5 cellular contexts compared by ENCODE assay signal in the genomic region with DNA sequence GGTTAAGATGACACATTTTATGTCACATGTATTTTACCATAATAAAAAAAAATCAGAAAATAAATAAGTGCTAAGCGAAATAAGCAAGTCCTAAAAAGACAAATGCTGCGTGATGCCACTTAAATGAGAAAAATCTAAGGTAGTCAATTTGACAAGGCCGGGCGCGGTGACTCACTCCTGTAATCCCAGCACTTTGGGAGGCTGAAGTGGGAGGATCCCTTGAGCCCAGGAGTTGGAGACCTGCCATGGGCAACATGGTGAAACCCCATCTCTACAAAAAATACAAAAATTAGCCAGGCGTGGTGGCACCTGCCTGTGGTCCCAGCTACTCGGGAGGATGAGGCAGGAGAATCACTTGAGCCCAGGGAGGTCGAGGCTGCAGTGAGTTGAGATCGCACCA. TPM values are rescaled to one million over a fixed set of nuclear protein-coding genes. Genes with fewer than 3 reads are reported as not detected.
A peak's percentile ranks its signal among the peaks of the same experiment; 100 is the strongest.
DNase-seq lines count a peak whose midpoint lies in the region; ATAC-seq, FAIRE-seq and TF ChIP-seq lines count a peak whose summit lies in the region.
"Not testable (repeated sequence)": the region's sequence is repeated elsewhere in the genome, so short reads cannot be mapped to it uniquely, and the experiment has no call there.

No MANE protein-coding gene starts in this region.

- H3K79me2 ChIP-seq in K562 (ENCODE audit: control insufficient read depth, insufficient read depth, low read length), result not testable (repeated sequence)

- H3K36me3 ChIP-seq in HEK293 (ENCODE audit: control insufficient read depth in 2 of 2, insufficient read depth in 1 of 2, low read length in 2 of 2); SJCRH30; K562 (ENCODE audit: control insufficient read depth, insufficient read depth, low read length); spleen: not testable (repeated sequence)

- TF ChIP-seq EP300 in K562 (IDR thresholded peaks at IDR 0.05; ENCODE audit: low read length), result not testable (repeated sequence)

- POLR2A ChIA-PET in HEK293 (lab: Yijun Ruan, JAX); K562 (lab: Yijun Ruan, JAX): not testable (repeated sequence)

- not testable (repeated sequence) for H3K4me2 ChIP-seq in K562 (ENCODE audit: insufficient read depth, low read length)

- H3K4me3 ChIP-seq in HEK293 (ENCODE audit: low read depth, low read length); SJCRH30; K562; spleen: not testable (repeated sequence)

- TF ChIP-seq CTCF in HEK293 (tag by site-specific recombination; IDR thresholded peaks at IDR 0.05); K562 (IDR thresholded peaks at IDR 0.05 in 2 of 3, conservative IDR thresholded peaks at IDR 0.05 in 1 of 3; ENCODE audit: insufficient read depth in 2 of 3, low read depth in 1 of 3, low read length in 3 of 3); chondrocyte (IDR thresholded peaks at IDR 0.05); spleen (IDR thresholded peaks at IDR 0.05 in 8 of 11, conservative IDR thresholded peaks at IDR 0.05 in 3 of 11): not testable (repeated sequence)

- intact Hi-C loops in K562 (cut with micrococcal nuclease); spleen (cut with DNase I; ENCODE audit: low total_unique reads): not testable (repeated sequence)

- not testable (repeated sequence) for H3K9me3 ChIP-seq in HEK293 (ENCODE audit: control insufficient read depth, insufficient read depth, low read depth, low read length); K562 (replicated peaks; ENCODE audit: control insufficient read depth, insufficient read depth, low read depth, low read length)
- H3K9me3 ChIP-seq in SJCRH30 (replicated peaks) (peaks cover 10% of the 10 kb centered on the region; the same call in 1 of the 2 replicates), spleen (peaks cover 0 to 10% (median 3%) of the 10 kb centered on the region in 8 donors)

- H3K9me1 ChIP-seq in K562 (ENCODE audit: control insufficient read depth, insufficient read depth, low read length), result not testable (repeated sequence)

- not testable (repeated sequence) for H3K9ac ChIP-seq in K562 (ENCODE audit: insufficient read depth in 1 of 2, low read depth in 2 of 2, low read length in 2 of 2)

- 4% methylated on average over 8 of the region's 9 CpGs for WGBS in K562 (ENCODE audit: insufficient coverage, low coverage, missing lambda C conversion rate)
- 89 to 94% (median 90%) methylated on average over 9 of the region's 9 CpGs for WGBS in spleen, 5 donors

- TF ChIP-seq POLR2A in K562 (conservative IDR thresholded peaks at IDR 0.05); spleen (IDR thresholded peaks at IDR 0.05): not testable (repeated sequence)

- H3K4me1 ChIP-seq in HEK293 (ENCODE audit: control insufficient read depth, insufficient read depth, low read length); K562 (replicated peaks in 1 of 2; ENCODE audit: control insufficient read depth in 2 of 2, insufficient read depth in 2 of 2, low read length in 2 of 2); spleen: not testable (repeated sequence)
- peaks cover 11% of the 10 kb centered on the region for H3K4me1 ChIP-seq in SJCRH30

- not testable (repeated sequence) for BruUV-seq in K562 (replicated peaks; lab: Mats Ljungman, UMichigan)

- H3K27ac Mint-ChIP-seq in chondrocyte (ENCODE audit: unreplicated experiment), result not testable (repeated sequence)

- not testable (repeated sequence) for TF ChIP-seq RAD21 in K562 (CRISPR knock-in tag; conservative IDR thresholded peaks at IDR 0.05 in 1 of 2, IDR thresholded peaks at IDR 0.05 in 1 of 2)

- not testable (repeated sequence) for H2AFZ ChIP-seq in K562 (ENCODE audit: low read depth, low read length)

- DNase-seq in SJCRH30, result peak; percentile 61
- DNase-seq in K562 (ENCODE audit: extremely low read depth in 1 of 4, low spot score in 3 of 4), result not testable (repeated sequence)
- DNase-seq in chondrocyte (ENCODE audit: low spot score), result peak; percentile 13
- DNase-seq in spleen, result peak; percentile 9

- H3K36me3 Mint-ChIP-seq in chondrocyte (ENCODE audit: low read depth), result not testable (repeated sequence)

- not testable (repeated sequence) for H3K4me3 Mint-ChIP-seq in chondrocyte (ENCODE audit: unreplicated experiment)

- H3K4me1 Mint-ChIP-seq in chondrocyte (ENCODE audit: low read depth), result not testable (repeated sequence)

- CTCF ChIA-PET in HEK293 (lab: Yijun Ruan, JAX); K562 (lab: Yijun Ruan, JAX; ENCODE audit: low intra/inter-chr PET ratio): not testable (repeated sequence)

- H3K27ac ChIP-seq in HEK293 (ENCODE audit: extremely low read depth, low read depth, low read length); SJCRH30; K562 (ENCODE audit: extremely low read depth, low read depth, low read length); spleen: not testable (repeated sequence)

- not testable (repeated sequence) for ATAC-seq in K562

- H4K20me1 ChIP-seq in K562 (replicated peaks; ENCODE audit: control insufficient read depth, insufficient read depth, low read length), result not testable (repeated sequence)

- not testable (repeated sequence) for H3K9me3 Mint-ChIP-seq in chondrocyte (ENCODE audit: low read depth)

- not testable (repeated sequence) for FAIRE-seq in K562 (lab: Jason Lieb, UNC)

- in situ Hi-C loops in K562 (cut with MboI), result not testable (repeated sequence)

- not testable (repeated sequence) for H3K27me3 ChIP-seq in SJCRH30
- H3K27me3 ChIP-seq in K562 (ENCODE audit: control insufficient read depth in 2 of 2, insufficient read depth in 2 of 2, low read length in 2 of 2) (peaks cover 36 to 62% of the 10 kb centered on the region in 2 experiments), spleen (replicated peaks in 1 of 7) (peaks cover 0 to 25% (median 0%) of the 10 kb centered on the region in 7 donors)

- peaks cover 12% of the 10 kb centered on the region for H3K27me3 Mint-ChIP-seq in chondrocyte (ENCODE audit: low read depth)

RNA-seq across cellular contexts. Expression of a gene that starts 18.5 kb away (rescaled TPM):
- total RNA-seq in SJCRH30 (2014; rRNA removed; shearing (Covaris generic)), result 19.4 and 20.1 TPM in 2 replicates
- 55.2 and 60.4 TPM in 2 replicates for total RNA-seq in K562 (2011; cell fraction: chromatin; rRNA removed; ENCODE audit: low replicate concordance)
- 24.2 and 29.5 TPM in 2 replicates for total RNA-seq in K562 (2011; cell fraction: nucleolus; rRNA removed)
- total RNA-seq in K562 (2011; cell fraction: nucleoplasm; rRNA removed), result 37.6 and 39.3 TPM in 2 replicates
- total RNA-seq in K562 (2014; rRNA removed) (5.3 and 6.7 TPM in 2 replicates), K562 (2014; rRNA removed; fragmentation: Illumina TruSeq; extraction: Trizol) (5.7 and 7.1 TPM in 2 replicates), K562 (2015; rRNA removed; fragmentation: Illumina TruSeq; extraction: Trizol) (5.6 and 7.8 TPM in 2 replicates), K562 (2021) (20.4 and 28.3 TPM in 2 replicates), chondrocyte (11.5 to 16.3 TPM (median 14.8 TPM) in 3 replicates), spleen (10 to 100 TPM; 15.5 to 28.3 (median 18.6) TPM)
- polyA plus RNA-seq in K562 (2011; rRNA removed) (3.6 and 3.9 TPM in 2 replicates), K562 (2014; fragmentation: Illumina TruSeq; extraction: Trizol) (12.4 and 14.6 TPM in 2 replicates), K562 (2014; fragmentation: Nextera tagmentation; extraction: Ambion mirVana) (under 1 TPM; 0.44 to 0.48 TPM), K562 (2014; rRNA removed) (11.5 and 11.6 TPM in 2 replicates), spleen (1 to 10 TPM; 4.3 to 7.2 (median 4.4) TPM)
- 3.1 and 9.7 TPM in 2 replicates for polyA plus RNA-seq in K562 (2011; cell fraction: cytosol; rRNA removed)
- 7.7 and 13.2 TPM in 2 replicates for polyA plus RNA-seq in K562 (2011; cell fraction: nucleus; rRNA removed)
- polyA plus RNA-seq in K562 (2012), result 10.2 and 14.4 TPM in 2 replicates
- 5.4 and 5.6 TPM in 2 replicates for polyA minus RNA-seq in K562 (2011; rRNA and poly(A)+ RNA removed)
- polyA minus RNA-seq in K562 (2011; cell fraction: cytosol; rRNA and poly(A)+ RNA removed), result 16.1 and 22.1 TPM in 2 replicates
- 6.1 and 8.2 TPM in 2 replicates for polyA minus RNA-seq in K562 (2011; cell fraction: nucleus; rRNA and poly(A)+ RNA removed)

RNA-seq across cellular contexts. Expression of a gene that starts 38.1 kb away (rescaled TPM):
- total RNA-seq in SJCRH30 (2014; rRNA removed; shearing (Covaris generic)), result 146 TPM in 2 replicates
- total RNA-seq in K562 (2011; cell fraction: chromatin; rRNA removed; ENCODE audit: low replicate concordance), result 47.0 and 71.4 TPM in 2 replicates
- 35.4 and 42.2 TPM in 2 replicates for total RNA-seq in K562 (2011; cell fraction: nucleolus; rRNA removed)
- 57.3 and 73.7 TPM in 2 replicates for total RNA-seq in K562 (2011; cell fraction: nucleoplasm; rRNA removed)
- total RNA-seq in K562 (2014; rRNA removed) (20.2 and 24.8 TPM in 2 replicates), K562 (2014; rRNA removed; fragmentation: Illumina TruSeq; extraction: Trizol) (12.8 and 13.1 TPM in 2 replicates), K562 (2015; rRNA removed; fragmentation: Illumina TruSeq; extraction: Trizol) (21.2 and 21.8 TPM in 2 replicates), K562 (2021) (32.7 and 36.0 TPM in 2 replicates), chondrocyte (37.3 to 51.9 TPM (median 48.6 TPM) in 3 replicates), spleen (10 to 100 TPM; 17.6 to 37.6 (median 31.9) TPM)
- polyA plus RNA-seq in K562 (2011; rRNA removed) (22.6 and 25.8 TPM in 2 replicates), K562 (2014; fragmentation: Illumina TruSeq; extraction: Trizol) (19.5 and 25.0 TPM in 2 replicates), K562 (2014; fragmentation: Nextera tagmentation; extraction: Ambion mirVana) (under 1 TPM; 0.66 to 0.83 TPM), K562 (2014; rRNA removed) (26.5 and 27.8 TPM in 2 replicates), spleen (10 to 100 TPM; 14.0 to 20.1 (median 15.0) TPM)
- 19.5 and 43.4 TPM in 2 replicates for polyA plus RNA-seq in K562 (2011; cell fraction: cytosol; rRNA removed)
- 40.4 and 59.2 TPM in 2 replicates for polyA plus RNA-seq in K562 (2011; cell fraction: nucleus; rRNA removed)
- polyA plus RNA-seq in K562 (2012), result 25.9 and 36.4 TPM in 2 replicates
- 16.3 and 20.9 TPM in 2 replicates for polyA minus RNA-seq in K562 (2011; rRNA and poly(A)+ RNA removed)
- 13.7 and 20.2 TPM in 2 replicates for polyA minus RNA-seq in K562 (2011; cell fraction: cytosol; rRNA and poly(A)+ RNA removed)
- 14.7 and 21.3 TPM in 2 replicates for polyA minus RNA-seq in K562 (2011; cell fraction: nucleus; rRNA and poly(A)+ RNA removed)

RNA-seq across cellular contexts. Expression of a gene that starts 59.0 kb away (rescaled TPM):
- 755 and 774 TPM in 2 replicates for total RNA-seq in SJCRH30 (2014; rRNA removed; shearing (Covaris generic))
- total RNA-seq in K562 (2011; cell fraction: chromatin; rRNA removed; ENCODE audit: low replicate concordance), result 103 and 137 TPM in 2 replicates
- 121 and 134 TPM in 2 replicates for total RNA-seq in K562 (2011; cell fraction: nucleolus; rRNA removed)
- total RNA-seq in K562 (2011; cell fraction: nucleoplasm; rRNA removed), result 107 and 114 TPM in 2 replicates
- 490 and 510 TPM in 2 replicates for total RNA-seq in K562 (2014; rRNA removed)
- total RNA-seq in K562 (2014; rRNA removed; fragmentation: Illumina TruSeq; extraction: Trizol), result 263 and 283 TPM in 2 replicates
- total RNA-seq in K562 (2015; rRNA removed; fragmentation: Illumina TruSeq; extraction: Trizol), result 289 and 308 TPM in 2 replicates
- total RNA-seq in K562 (2021), result 413 and 431 TPM in 2 replicates
- polyA plus RNA-seq in K562 (2011; rRNA removed), result 404 and 422 TPM in 2 replicates
- polyA plus RNA-seq in K562 (2011; cell fraction: cytosol; rRNA removed), result 449 and 653 TPM in 2 replicates
- polyA plus RNA-seq in K562 (2011; cell fraction: nucleus; rRNA removed), result 316 and 321 TPM in 2 replicates
- 293 and 411 TPM in 2 replicates for polyA plus RNA-seq in K562 (2012)
- polyA plus RNA-seq in K562 (2014; fragmentation: Illumina TruSeq; extraction: Trizol), result 257 and 356 TPM in 2 replicates
- polyA plus RNA-seq in K562 (2014; fragmentation: Nextera tagmentation; extraction: Ambion mirVana), result 100 to 1,000 TPM; 303 to 393 TPM
- 472 and 507 TPM in 2 replicates for polyA plus RNA-seq in K562 (2014; rRNA removed)
- polyA minus RNA-seq in K562 (2011; rRNA and poly(A)+ RNA removed), result 166 and 211 TPM in 2 replicates
- polyA minus RNA-seq in K562 (2011; cell fraction: cytosol; rRNA and poly(A)+ RNA removed), result 85.6 and 105 TPM in 2 replicates
- polyA minus RNA-seq in K562 (2011; cell fraction: nucleus; rRNA and poly(A)+ RNA removed), result 46.9 and 66.2 TPM in 2 replicates
- total RNA-seq in chondrocyte, result 218 to 238 TPM (median 226 TPM) in 3 replicates
- 100 to 1,000 TPM; 157 to 247 (median 180) TPM for total RNA-seq in spleen
- 100 to 1,000 TPM; 178 to 281 (median 235) TPM for polyA plus RNA-seq in spleen

RNA-seq across cellular contexts. Expression of a gene that starts 59.3 kb away (rescaled TPM):
- total RNA-seq in SJCRH30 (2014; rRNA removed; shearing (Covaris generic)), result 57.4 and 68.9 TPM in 2 replicates
- total RNA-seq in K562 (2011; cell fraction: chromatin; rRNA removed; ENCODE audit: low replicate concordance), result 73.1 and 90.7 TPM in 2 replicates
- total RNA-seq in K562 (2011; cell fraction: nucleolus; rRNA removed), result 42.7 and 52.5 TPM in 2 replicates
- total RNA-seq in K562 (2011; cell fraction: nucleoplasm; rRNA removed), result 50.7 and 61.9 TPM in 2 replicates
- total RNA-seq in K562 (2014; rRNA removed) (17.5 and 22.4 TPM in 2 replicates), K562 (2014; rRNA removed; fragmentation: Illumina TruSeq; extraction: Trizol) (10.8 and 12.8 TPM in 2 replicates), K562 (2015; rRNA removed; fragmentation: Illumina TruSeq; extraction: Trizol) (15.1 and 15.2 TPM in 2 replicates), K562 (2021) (21.1 and 21.3 TPM in 2 replicates), chondrocyte (13.3 to 14.8 TPM (median 13.4 TPM) in 3 replicates), spleen (10 to 100 TPM; 13.0 to 18.6 (median 14.3) TPM)
- polyA plus RNA-seq in K562 (2011; rRNA removed) (19.6 and 22.3 TPM in 2 replicates), K562 (2014; fragmentation: Illumina TruSeq; extraction: Trizol) (14.9 and 15.3 TPM in 2 replicates), K562 (2014; fragmentation: Nextera tagmentation; extraction: Ambion mirVana) (1 to 10 TPM; 2.7 to 3.0 TPM), K562 (2014; rRNA removed) (28.3 and 32.6 TPM in 2 replicates), spleen (10 to 100 TPM in 1 of 3 donors, 1 to 10 TPM in 2; 6.7 to 11.0 (median 8.4) TPM)
- polyA plus RNA-seq in K562 (2011; cell fraction: cytosol; rRNA removed), result 20.5 and 44.1 TPM in 2 replicates
- polyA plus RNA-seq in K562 (2011; cell fraction: nucleus; rRNA removed), result 37.1 and 62.5 TPM in 2 replicates
- polyA plus RNA-seq in K562 (2012), result 15.5 and 18.1 TPM in 2 replicates
- polyA minus RNA-seq in K562 (2011; rRNA and poly(A)+ RNA removed), result 7.9 and 11.9 TPM in 2 replicates
- polyA minus RNA-seq in K562 (2011; cell fraction: cytosol; rRNA and poly(A)+ RNA removed), result 13.6 and 15.9 TPM in 2 replicates
- 21.1 and 22.5 TPM in 2 replicates for polyA minus RNA-seq in K562 (2011; cell fraction: nucleus; rRNA and poly(A)+ RNA removed)
